In genomic region chr3:189597918-189598317, GRCh38 we compare ENCODE assay signal across 27 cellular contexts. TPM values are rescaled to one million over a fixed set of nuclear protein-coding genes. Genes with fewer than 3 reads are reported as not detected.
"Had no signal": no experiment of that assay in that cellular context is flagged by ENCODE, and none has a peak within 500 bp of the region (broad histone marks: within the 10 kb centered on the region; RNA-seq: fewer than 3 reads in every experiment).

No MANE protein-coding gene starts in this region.

- H3K27me3 ChIP-seq: esophagus muscularis mucosa, foreskin keratinocyte, gastroesophageal sphincter, heart left ventricle, hepatocyte, left lung had no signal

- DNase-seq: dermis blood vessel endothelial cell; dorsolateral prefrontal cortex; effector CD4-positive, alpha-beta T cell; effector memory CD4-positive, alpha-beta T cell; foreskin keratinocyte; heart left ventricle; hypothalamus; immature natural killer cell; islet precursor cell; kidney; kidney glomerular epithelial cell; left cardiac atrium; left lung; left ventricle myocardium superior; lower lobe of right lung; mesenchymal stem cell; mucosa of descending colon; naive B cell had no signal

- H3K79me2 ChIP-seq: hepatocyte had no signal

- H3K4me2 ChIP-seq: hepatocyte had no signal

- H3K4me3 ChIP-seq: coronary artery, dorsolateral prefrontal cortex, esophagus muscularis mucosa, gastroesophageal sphincter, heart left ventricle, hepatocyte, left lung, lower lobe of right lung, mucosa of descending colon had no signal

- FAIRE-seq: colon, endothelial cell of umbilical vein, frontal cortex, kidney had no signal

- H3K4me1 ChIP-seq: esophagus muscularis mucosa, foreskin keratinocyte, gastroesophageal sphincter, heart left ventricle, left lung, lower lobe of right lung had no signal

- H3K36me3 ChIP-seq: esophagus muscularis mucosa, gastroesophageal sphincter, heart left ventricle, left lung, lower lobe of right lung had no signal

- H3K9me3 ChIP-seq: esophagus muscularis mucosa, gastroesophageal sphincter, lower lobe of right lung, mucosa of descending colon had no signal

- H3K27ac ChIP-seq: coronary artery, dorsolateral prefrontal cortex, esophagus muscularis mucosa, foreskin keratinocyte, gastroesophageal sphincter, heart left ventricle, hepatocyte, left lung, lower lobe of right lung had no signal

- H2AFZ ChIP-seq: hepatocyte had no signal

- ATAC-seq: foreskin keratinocyte, gastroesophageal sphincter, heart left ventricle, left cardiac atrium, left lung, left ventricle myocardium superior, lower lobe of right lung, mucosa of descending colon had no signal

RNA-seq across cellular contexts. Expression of gene TP63, which starts 33.3 kb away (rescaled TPM):
- total RNA-seq: dermis blood vessel endothelial cell, endothelial cell of umbilical vein, epithelial cell of proximal tubule, fibroblast of lung had no signal
- polyA plus RNA-seq: endothelial cell of umbilical vein, immature natural killer cell had no signal
